In genomic region chr9:26955921-26956886, GRCh38 we compare ENCODE assay signal across 8 cellular contexts. TPM values are rescaled to one million over a fixed set of nuclear protein-coding genes. Genes with fewer than 3 reads are reported as not detected.
DNase-seq lines count a peak whose midpoint lies in the region; ATAC-seq and TF ChIP-seq lines count a peak whose summit lies in the region.

IFT74 (plus strand) TSS chr9:26956412; CDS start chr9:26961968, 5,556 bp downstream.

- H3K36me3 ChIP-seq in duodenal mucosa (ENCODE audit: control insufficient read depth in 1 of 2, insufficient read depth in 2 of 2, low read length in 2 of 2) (no peaks in the 10 kb centered on the region), right lobe of liver (no peaks in the 10 kb centered on the region)

- H3K27ac ChIP-seq in C4-2B (peak within 1 kb of the TSS; percentile 81), duodenal mucosa (ENCODE audit: low read depth, low read length) (peak within 1 kb of the TSS; percentile 77), right lobe of liver (peak within 1 kb of the TSS; percentile 53 to 88 (median 75))

- H3K9me3 ChIP-seq in duodenal mucosa (ENCODE audit: control insufficient read depth in 1 of 2, low read length in 2 of 2) = no peaks in the 10 kb centered on the region
- no peaks in the 10 kb centered on the region for H3K9me3 ChIP-seq in right lobe of liver

- CTCF ChIA-PET in activated CD8-positive, alpha-beta T cell treated with anti-CD3 and anti-CD28 coated beads for 36 hours (lab: Charles Lee) = interaction anchor here (0.7 to 1.8 kb wide), 3 partner anchors 9 to 63 kb away, joined by 3 to 9 read pairs (median 4); partner anchors contain the start of genes CAAP1 and PLAA

- H3K4me3 Mint-ChIP-seq in activated CD8-positive, alpha-beta T cell treated with anti-CD3 and anti-CD28 coated beads for 36 hours = peak within 1 kb of the TSS; percentile 82

- no peaks in the 10 kb centered on the region for H3K36me3 Mint-ChIP-seq in activated CD8-positive, alpha-beta T cell treated with anti-CD3 and anti-CD28 coated beads for 36 hours (ENCODE audit: low read depth)

- POLR2A ChIA-PET in activated CD8-positive, alpha-beta T cell treated with anti-CD3 and anti-CD28 coated beads for 36 hours (lab: Charles Lee) = interaction anchor here (0.6 to 3.5 kb wide), 5 partner anchors 9 to 64 kb away, joined by 4 to 11 read pairs (median 9); partner anchors contain the start of genes CAAP1 and PLAA

- WGBS in right lobe of liver (ENCODE audit: insufficient coverage, low coverage, low lambda C conversion rate, missing lambda C conversion rate) = 2% methylated on average over 30 of the region's 53 CpGs

- DNase-seq in NCI-H748 treated with DMSO at 0.1 percent for 48 hours (lab: John Stamatoyannopoulos, UW) (peak; percentile 97), right lobe of liver (peak; percentile 98 to 99 (median 98))
- DNase-seq in activated CD8-positive, alpha-beta T cell treated with anti-CD3 and anti-CD28 coated beads for 36 hours = peak; percentile 97
- DNase-seq in stimulated activated CD4-positive, alpha-beta T cell treated with anti-CD3 and anti-CD28 coated beads, Interleukin-4, amount 100 ng/mL, for 24 hours = peak; percentile 94

- H3K9me3 Mint-ChIP-seq in activated CD8-positive, alpha-beta T cell treated with anti-CD3 and anti-CD28 coated beads for 36 hours = no peaks in the 10 kb centered on the region

- no peaks in the 10 kb centered on the region for H3K27me3 ChIP-seq in duodenal mucosa (ENCODE audit: control insufficient read depth in 1 of 2, insufficient read depth in 2 of 2, low read length in 2 of 2)
- no peaks in the 10 kb centered on the region for H3K27me3 ChIP-seq in right lobe of liver

- TF ChIP-seq CTCF in C4-2B (conservative IDR thresholded peaks at IDR 0.05) (no peak), right lobe of liver (IDR thresholded peaks at IDR 0.05) (no peak)
- no peak for TF ChIP-seq CTCF in activated CD8-positive, alpha-beta T cell treated with anti-CD3 and anti-CD28 coated beads for 36 hours (IDR thresholded peaks at IDR 0.05)

- peaks cover 26% of the 10 kb centered on the region for H3K4me1 Mint-ChIP-seq in activated CD8-positive, alpha-beta T cell treated with anti-CD3 and anti-CD28 coated beads for 36 hours (ENCODE audit: low read depth)

- ATAC-seq in GM19372 (IDR thresholded peaks at IDR 0.05; ENCODE audit: low read depth, unreplicated experiment) (peak; percentile 98), HG03521 (IDR thresholded peaks at IDR 0.05; ENCODE audit: unreplicated experiment) (peak; percentile 99), right lobe of liver (peak; percentile 99 to 100 (median 100))
- ATAC-seq in activated CD8-positive, alpha-beta T cell treated with anti-CD3 and anti-CD28 coated beads for 36 hours = peak; percentile 98

- intact Hi-C loops in activated CD8-positive, alpha-beta T cell treated with anti-CD3 and anti-CD28 coated beads for 36 hours (cut with micrococcal nuclease) = loop anchor here (5.0 kb wide), 1 partner anchor 64 kb away; the partner anchor contains the start of gene CAAP1
- intact Hi-C loops in right lobe of liver (cut with DNase I) = no loop called here

- H3K4me1 ChIP-seq in duodenal mucosa (ENCODE audit: control insufficient read depth in 1 of 2, insufficient read depth in 2 of 2, low read length in 2 of 2) = peaks cover 17 to 19% of the 10 kb centered on the region in 2 donors
- no peaks in the 10 kb centered on the region for H3K4me1 ChIP-seq in right lobe of liver

- H3K27ac Mint-ChIP-seq in activated CD8-positive, alpha-beta T cell treated with anti-CD3 and anti-CD28 coated beads for 36 hours = peak within 1 kb of the TSS; percentile 81

- H3K27me3 Mint-ChIP-seq in activated CD8-positive, alpha-beta T cell treated with anti-CD3 and anti-CD28 coated beads for 36 hours = no peaks in the 10 kb centered on the region

- peak within 1 kb of the TSS; percentile 79 to 81 for H3K9ac ChIP-seq in duodenal mucosa (ENCODE audit: low read depth in 1 of 2, low read length in 2 of 2)

- peak; percentile 73 for TF ChIP-seq POLR2A in right lobe of liver (IDR thresholded peaks at IDR 0.05)

- H3K4me3 ChIP-seq in duodenal mucosa (ENCODE audit: low read depth in 1 of 2, low read length in 2 of 2) = peak within 1 kb of the TSS; percentile 89
- peak within 1 kb of the TSS; percentile 58 to 71 (median 63) for H3K4me3 ChIP-seq in right lobe of liver

RNA-seq across cellular contexts. Expression of gene IFT74, which starts in this region (rescaled TPM):
- 1 to 10 TPM; 9.1 to 9.2 TPM for total RNA-seq in activated CD8-positive, alpha-beta T cell treated with anti-CD3 and anti-CD28 coated beads for 36 hours
- total RNA-seq in right lobe of liver = 10 to 100 TPM in 1 of 6 experiments, 1 to 10 TPM in 5; 6.2 to 10.2 (median 6.7) TPM

Comparison
In these comparisons a context has a peak if more than half of its experiments do, and no peak if none do; other contexts are left out.
1. Peak in every context shown above with its lines: DNase-seq, ATAC-seq, H3K4me3 ChIP-seq and H3K27ac ChIP-seq.